ENCODE assay signal across 11 cellular contexts in genomic region chr1:182229907-182230522, GRCh38.
A peak's percentile ranks its signal among the peaks of the same experiment; 100 is the strongest.
DNase-seq lines count a peak whose midpoint lies in the region; ATAC-seq and TF ChIP-seq lines count a peak whose summit lies in the region.
"Had no signal": no experiment of that assay in that cellular context is flagged by ENCODE, and none has a peak within 500 bp of the region (broad histone marks: within the 10 kb centered on the region; RNA-seq: fewer than 3 reads in every experiment).

No MANE protein-coding gene starts in this region.

- H3K36me3 ChIP-seq in right atrium auricular region (no peaks in the 10 kb centered on the region), vagina (no peaks in the 10 kb centered on the region)

- peaks cover 0 to 6% of the 10 kb centered on the region in 2 donors for H3K4me1 ChIP-seq in right atrium auricular region
- H3K4me1 ChIP-seq in vagina: peaks cover 15% of the 10 kb centered on the region

- H3K4me3 ChIP-seq in right atrium auricular region (no peak overlapping the region), fibroblast of villous mesenchyme (ENCODE audit: low read depth, low read length) (no peak overlapping the region), vagina (no peak overlapping the region)

- intact Hi-C loops in Right ventricle myocardium superior (cut with DNase I): no loop called here
- intact Hi-C loops in vagina (cut with DNase I): no loop called here

- no peak for DNase-seq in Right ventricle myocardium superior
- DNase-seq in right atrium auricular region (ENCODE audit: low spot score): no peak
- peak; percentile 67 for DNase-seq in NCI-H524 treated with DMSO at 0.1 percent for 48 hours (lab: John Stamatoyannopoulos, UW)
- peak; percentile 27 for DNase-seq in fibroblast of villous mesenchyme (ENCODE audit: low read depth)
- no peak for DNase-seq in vagina (ENCODE audit: extremely low spot score in 2 of 2)
- DNase-seq in stimulated activated CD4-positive, alpha-beta T cell treated with anti-CD3 and anti-CD28 coated beads, Interleukin-4, amount 100 ng/mL, for 24 hours: no peak
- no peak for DNase-seq in stimulated activated CD4-positive, alpha-beta T cell treated with anti-CD3 and anti-CD28 coated beads, Interleukin-4, amount 100 ng/mL, for 1 hour
- DNase-seq in RPMI8226: no peak
- DNase-seq: activated CD4-positive, alpha-beta T cell treated with anti-CD3 and anti-CD28 coated beads for 1 hour; immature natural killer cell; nucleus accumbens had no signal

- TF ChIP-seq CTCF in right atrium auricular region (IDR thresholded peaks at IDR 0.05) (no peak), fibroblast of villous mesenchyme (IDR thresholded peaks at IDR 0.05; ENCODE audit: insufficient read depth, low read depth, low read length) (no peak), vagina (IDR thresholded peaks at IDR 0.05) (no peak)

- H3K27me3 ChIP-seq in right atrium auricular region: no peaks in the 10 kb centered on the region
- H3K27me3 ChIP-seq in vagina: no peaks in the 10 kb centered on the region

- ATAC-seq in Right ventricle myocardium superior (ENCODE audit: poor library complexity): peak; percentile 84

- H3K27ac ChIP-seq in right atrium auricular region (peak overlapping the region in 1 of 2 donors; percentile 55), vagina (peak overlapping the region; percentile 62)

- H3K9me3 ChIP-seq in right atrium auricular region (peaks cover 0 to 4% of the 10 kb centered on the region in 2 donors), vagina (no peaks in the 10 kb centered on the region)

- no peak for TF ChIP-seq POLR2A in vagina (IDR thresholded peaks at IDR 0.05)

Comparison
In these comparisons a context has a peak if more than half of its experiments do, and no peak if none do; other contexts are left out.
1. DNase-seq: peak in NCI-H524 treated with DMSO at 0.1 percent for 48 hours (single experiment) and fibroblast of villous mesenchyme (single experiment); none in Right ventricle myocardium superior (single experiment), right atrium auricular region (single experiment), vagina (0 of 2), stimulated activated CD4-positive, alpha-beta T cell treated with anti-CD3 and anti-CD28 coated beads, Interleukin-4, amount 100 ng/mL, for 24 hours (single experiment), stimulated activated CD4-positive, alpha-beta T cell treated with anti-CD3 and anti-CD28 coated beads, Interleukin-4, amount 100 ng/mL, for 1 hour (single experiment) and RPMI8226 (single experiment).